9 cellular contexts compared by ENCODE assay signal in genomic region chr17:40091691-40092397, GRCh38. TPM values are rescaled to one million over a fixed set of nuclear protein-coding genes. Genes with fewer than 3 reads are reported as not detected.
DNase-seq lines count a peak whose midpoint lies in the region; ATAC-seq, FAIRE-seq and TF ChIP-seq lines count a peak whose summit lies in the region.
"Had no signal": no experiment of that assay in that cellular context is flagged by ENCODE, and none has a peak within 500 bp of the region (broad histone marks: within the 10 kb centered on the region; RNA-seq: fewer than 3 reads in every experiment).

No MANE protein-coding gene starts in this region.

- 0 out of 4 replicates have a peak, but pooled peaks of 1 of the 2 experiments have one; percentile 19 for TF ChIP-seq POLR2A in HepG2 (IDR thresholded peaks at IDR 0.05; ENCODE audit: insufficient read depth in 1 of 2, low read depth in 2 of 2, low read length in 2 of 2)

- no peak overlapping the region for H3K4me3 ChIP-seq in ascending aorta
- H3K4me3 ChIP-seq in HepG2 (replicated peaks in 1 of 3; ENCODE audit: insufficient read depth in 1 of 3, low read depth in 2 of 3, low read length in 3 of 3), result no peak overlapping the region
- H3K4me3 ChIP-seq in thoracic aorta, result no peak overlapping the region

- H3K27me3 ChIP-seq in ascending aorta (no peaks in the 10 kb centered on the region), HepG2 (ENCODE audit: control insufficient read depth in 1 of 2, insufficient read depth in 2 of 2, low read length in 2 of 2) (no peaks in the 10 kb centered on the region), thoracic aorta (replicated peaks; ENCODE audit: insufficient read depth) (no peaks in the 10 kb centered on the region)

- no peak for TF ChIP-seq RAD21 in HepG2 (CRISPR knock-in tag; IDR thresholded peaks at IDR 0.05)

- in situ Hi-C loops in HepG2 (cut with HindIII; ENCODE audit: extremely low pct_ligation_motif_present, low pct_unique_long_range_greater_than_20kb), result no loop called here

- no TSS peak for BruUV-seq in HepG2 (replicated peaks; lab: Mats Ljungman, UMichigan)

- H3K27ac ChIP-seq in ascending aorta (peak overlapping the region; percentile 91 to 99), HepG2 (ENCODE audit: extremely low read length, insufficient read depth, low read length) (no peak overlapping the region), thoracic aorta (peak overlapping the region; percentile 95 to 100)
- H3K27ac ChIP-seq: VCaP had no signal

- POLR2A ChIA-PET in HepG2 (lab: Yijun Ruan, JAX), result interaction anchor here (0.6 to 1.4 kb wide), 4 partner anchors 9 to 131 kb away, joined by 3 to 4 read pairs (median 4); no protein-coding TSS in a partner anchor

- no peaks in the 10 kb centered on the region for H3K79me2 ChIP-seq in HepG2 (ENCODE audit: insufficient read depth, low read length)

- no peaks in the 10 kb centered on the region for H4K20me1 ChIP-seq in HepG2 (ENCODE audit: insufficient read depth, low read length)

- intact Hi-C loops in ascending aorta (cut with DNase I), result loop anchor here (2.0 kb wide), 2 partner anchors 19 to 23 kb away; no protein-coding TSS in a partner anchor
- intact Hi-C loops in HepG2 (cut with micrococcal nuclease; ENCODE audit: unreplicated experiment), result no loop called here

- peak; percentile 15 to 30 for DNase-seq in NCI-H2081 (lab: John Stamatoyannopoulos, UW)
- DNase-seq in NCI-H2081 treated with DMSO at 0.1 percent for 48 hours (lab: John Stamatoyannopoulos, UW), result no peak
- DNase-seq in ascending aorta (ENCODE audit: low spot score in 2 of 2), result no peak
- no peak for DNase-seq in HepG2 (ENCODE audit: low spot score)
- no peak for DNase-seq in thoracic aorta (ENCODE audit: low spot score)
- no peak for DNase-seq in H4 (ENCODE audit: low spot score)
- DNase-seq in stimulated activated naive CD8-positive, alpha-beta T cell treated with anti-CD3 and anti-CD28 coated beads, Interleukin-15, Interleukin-2, amounts not matched to agents 100 U/mL and 50 U/mL, for 24 hours, result no peak
- DNase-seq in urothelium cell line (ENCODE audit: low spot score), result no peak

- CTCF ChIA-PET in HepG2 (lab: Yijun Ruan, JAX; ENCODE audit: low intra/inter-chr PET ratio, low total read pairs), result no interaction called here

- H3K9me3 ChIP-seq in ascending aorta (no peaks in the 10 kb centered on the region), HepG2 (ENCODE audit: low read length) (no peaks in the 10 kb centered on the region), thoracic aorta (no peaks in the 10 kb centered on the region)

- ATAC-seq in HepG2 (peak; percentile 11), thoracic aorta (ENCODE audit: insufficient number of reproducible peaks, low FRiP score, low read depth) (no peak)
- ATAC-seq in stimulated activated naive CD8-positive, alpha-beta T cell treated with anti-CD3 and anti-CD28 coated beads, Interleukin-15, Interleukin-2, amounts not matched to agents 100 U/mL and 50 U/mL, for 24 hours, result no peak

- H3K9ac ChIP-seq in HepG2 (ENCODE audit: insufficient read depth, low read depth, low read length), result no peak overlapping the region

- no peak overlapping the region for H3K4me2 ChIP-seq in HepG2 (ENCODE audit: low read depth, low read length)

- TF ChIP-seq CTCF in ascending aorta (IDR thresholded peaks at IDR 0.05) (no peak), HepG2 (CRISPR knock-in tag; IDR thresholded peaks at IDR 0.05) (no peak), thoracic aorta (IDR thresholded peaks at IDR 0.05) (no peak)

- TF ChIP-seq EP300 in HepG2 (IDR thresholded peaks at IDR 0.05; ENCODE audit: low read depth in 2 of 2, low read length in 2 of 2), result no peak
- TF ChIP-seq EP300 in HepG2 (CRISPR knock-in tag; IDR thresholded peaks at IDR 0.05; ENCODE audit: borderline replicate concordance), result no peak

- peaks cover 73 to 81% of the 10 kb centered on the region in 2 donors for H3K36me3 ChIP-seq in ascending aorta
- H3K36me3 ChIP-seq in HepG2 (replicated peaks in 1 of 2; ENCODE audit: control insufficient read depth in 1 of 2, insufficient read depth in 2 of 2, low read length in 2 of 2), result peaks cover 30 to 60% of the 10 kb centered on the region in 2 experiments
- peaks cover 52% of the 10 kb centered on the region for H3K36me3 ChIP-seq in thoracic aorta

- H3K4me1 ChIP-seq in ascending aorta, result peaks cover 25 to 63% of the 10 kb centered on the region in 2 donors
- 0 out of 2 replicates have a peak, but pooled peaks cover 12% of the 10 kb centered on the region for H3K4me1 ChIP-seq in HepG2 (ENCODE audit: insufficient read depth, low read length)
- H3K4me1 ChIP-seq in thoracic aorta (ENCODE audit: control insufficient read depth in 1 of 2, low read depth in 2 of 2), result peaks cover 36 to 75% of the 10 kb centered on the region in 2 donors

- FAIRE-seq in HepG2 (lab: Jason Lieb, UNC) (no peak), urothelium cell line (lab: Jason Lieb, UNC) (no peak)

- WGBS in HepG2 (ENCODE audit: low lambda C conversion rate), result 93% methylated on average over 18 of the region's 18 CpGs

- no peak overlapping the region for H2AFZ ChIP-seq in HepG2 (ENCODE audit: low read length)

RNA-seq across cellular contexts. Expression of gene NR1D1, which starts 8.5 kb away (rescaled TPM):
- total RNA-seq in ascending aorta (0.43 TPM), HepG2 (2016; rRNA removed; fragmentation: Illumina TruSeq; extraction: Trizol) (1.4 and 2.1 TPM in 2 replicates), thoracic aorta (10 to 100 TPM; 10.3 to 29.1 TPM)
- total RNA-seq in HepG2 (2016; cell fraction: cytosol; rRNA removed; fragmentation: Illumina TruSeq; extraction: Trizol; ENCODE audit: low read depth), result 0.88 and 1.1 TPM in 2 replicates
- 1.2 and 1.8 TPM in 2 replicates for total RNA-seq in HepG2 (2016; cell fraction: insoluble cytoplasmic fraction; rRNA removed; fragmentation: Illumina TruSeq; extraction: Trizol)
- total RNA-seq in HepG2 (2016; cell fraction: membrane; rRNA removed; fragmentation: Illumina TruSeq; extraction: Trizol), result 2.2 and 2.4 TPM in 2 replicates
- 3.4 and 4.3 TPM in 2 replicates for total RNA-seq in HepG2 (2016; cell fraction: nucleus; rRNA removed; fragmentation: Illumina TruSeq; extraction: Trizol)
- polyA plus RNA-seq in HepG2 (2011; rRNA removed), result 2.7 and 3.6 TPM in 2 replicates
- 1.5 and 1.6 TPM in 2 replicates for polyA plus RNA-seq in HepG2 (2011; cell fraction: cytosol; rRNA removed)
- polyA plus RNA-seq in HepG2 (2011; cell fraction: nucleus; rRNA removed), result 20.3 and 22.7 TPM in 2 replicates
- 11.1 and 19.6 TPM in 2 replicates for polyA plus RNA-seq in HepG2 (2012)
- polyA plus RNA-seq in HepG2 (2016; cell fraction: cytosol; fragmentation: Illumina TruSeq; extraction: Trizol; ENCODE audit: low read depth), result 0.95 and 1.1 TPM in 2 replicates
- polyA plus RNA-seq in HepG2 (2016; cell fraction: insoluble cytoplasmic fraction; fragmentation: Illumina TruSeq; extraction: Trizol; ENCODE audit: low read depth), result 3.8 and 5.8 TPM in 2 replicates
- 2.5 and 3.4 TPM in 2 replicates for polyA plus RNA-seq in HepG2 (2016; cell fraction: membrane; fragmentation: Illumina TruSeq; extraction: Trizol; ENCODE audit: low read depth)
- 9.5 and 10.0 TPM in 2 replicates for polyA plus RNA-seq in HepG2 (2016; cell fraction: nucleus; fragmentation: Illumina TruSeq; extraction: Trizol; ENCODE audit: insufficient read depth, low read depth)
- 3.3 and 6.7 TPM in 2 replicates for polyA minus RNA-seq in HepG2 (2011; rRNA and poly(A)+ RNA removed; ENCODE audit: low replicate concordance)
- 4.5 and 6.5 TPM in 2 replicates for polyA minus RNA-seq in HepG2 (2011; cell fraction: cytosol; rRNA and poly(A)+ RNA removed)
- 7.6 and 8.1 TPM in 2 replicates for polyA minus RNA-seq in HepG2 (2011; cell fraction: nucleus; rRNA and poly(A)+ RNA removed)
- total RNA-seq in H4 (2014; rRNA removed; shearing (Covaris generic)), result 0.39 and 2.2 TPM in 2 replicates

RNA-seq across cellular contexts. Expression of gene THRA, which starts 29.1 kb away (rescaled TPM):
- total RNA-seq in ascending aorta (35.4 TPM), HepG2 (2016; rRNA removed; fragmentation: Illumina TruSeq; extraction: Trizol) (9.9 and 10.4 TPM in 2 replicates), thoracic aorta (10 to 100 TPM; 64.8 to 75.0 TPM)
- total RNA-seq in HepG2 (2016; cell fraction: cytosol; rRNA removed; fragmentation: Illumina TruSeq; extraction: Trizol; ENCODE audit: low read depth), result 4.9 and 5.0 TPM in 2 replicates
- 8.1 and 10.9 TPM in 2 replicates for total RNA-seq in HepG2 (2016; cell fraction: insoluble cytoplasmic fraction; rRNA removed; fragmentation: Illumina TruSeq; extraction: Trizol)
- total RNA-seq in HepG2 (2016; cell fraction: membrane; rRNA removed; fragmentation: Illumina TruSeq; extraction: Trizol), result 12.8 TPM in 2 replicates
- 5.9 and 6.8 TPM in 2 replicates for total RNA-seq in HepG2 (2016; cell fraction: nucleus; rRNA removed; fragmentation: Illumina TruSeq; extraction: Trizol)
- polyA plus RNA-seq in HepG2 (2011; rRNA removed), result 8.0 and 8.6 TPM in 2 replicates
- polyA plus RNA-seq in HepG2 (2011; cell fraction: cytosol; rRNA removed), result 7.7 and 8.0 TPM in 2 replicates
- polyA plus RNA-seq in HepG2 (2011; cell fraction: nucleus; rRNA removed), result 12.1 and 13.6 TPM in 2 replicates
- 11.6 and 15.5 TPM in 2 replicates for polyA plus RNA-seq in HepG2 (2012)
- polyA plus RNA-seq in HepG2 (2016; cell fraction: cytosol; fragmentation: Illumina TruSeq; extraction: Trizol; ENCODE audit: low read depth), result 4.3 TPM in 2 replicates
- polyA plus RNA-seq in HepG2 (2016; cell fraction: insoluble cytoplasmic fraction; fragmentation: Illumina TruSeq; extraction: Trizol; ENCODE audit: low read depth), result 8.0 and 12.4 TPM in 2 replicates
- 9.9 and 10.7 TPM in 2 replicates for polyA plus RNA-seq in HepG2 (2016; cell fraction: membrane; fragmentation: Illumina TruSeq; extraction: Trizol; ENCODE audit: low read depth)
- polyA plus RNA-seq in HepG2 (2016; cell fraction: nucleus; fragmentation: Illumina TruSeq; extraction: Trizol; ENCODE audit: insufficient read depth, low read depth), result 11.5 and 12.3 TPM in 2 replicates
- 14.3 and 17.9 TPM in 2 replicates for polyA minus RNA-seq in HepG2 (2011; rRNA and poly(A)+ RNA removed; ENCODE audit: low replicate concordance)
- 5.3 and 7.4 TPM in 2 replicates for polyA minus RNA-seq in HepG2 (2011; cell fraction: cytosol; rRNA and poly(A)+ RNA removed)
- 7.2 and 7.5 TPM in 2 replicates for polyA minus RNA-seq in HepG2 (2011; cell fraction: nucleus; rRNA and poly(A)+ RNA removed)
- 13.6 and 16.6 TPM in 2 replicates for total RNA-seq in H4 (2014; rRNA removed; shearing (Covaris generic))

RNA-seq across cellular contexts. Expression of gene MSL1, which starts 29.9 kb away (rescaled TPM):
- total RNA-seq in ascending aorta (82.5 TPM), HepG2 (2016; rRNA removed; fragmentation: Illumina TruSeq; extraction: Trizol) (76.1 and 88.5 TPM in 2 replicates), thoracic aorta (100 to 1,000 TPM in 1 of 2 donors, 10 to 100 TPM in 1; 69.3 to 107 TPM)
- 23.3 and 23.6 TPM in 2 replicates for total RNA-seq in HepG2 (2016; cell fraction: cytosol; rRNA removed; fragmentation: Illumina TruSeq; extraction: Trizol; ENCODE audit: low read depth)
- 62.6 and 89.2 TPM in 2 replicates for total RNA-seq in HepG2 (2016; cell fraction: insoluble cytoplasmic fraction; rRNA removed; fragmentation: Illumina TruSeq; extraction: Trizol)
- 50.5 and 57.1 TPM in 2 replicates for total RNA-seq in HepG2 (2016; cell fraction: membrane; rRNA removed; fragmentation: Illumina TruSeq; extraction: Trizol)
- 82.0 and 93.0 TPM in 2 replicates for total RNA-seq in HepG2 (2016; cell fraction: nucleus; rRNA removed; fragmentation: Illumina TruSeq; extraction: Trizol)
- 54.6 and 63.8 TPM in 2 replicates for polyA plus RNA-seq in HepG2 (2011; rRNA removed)
- polyA plus RNA-seq in HepG2 (2011; cell fraction: cytosol; rRNA removed), result 19.7 and 28.8 TPM in 2 replicates
- 90.9 and 114 TPM in 2 replicates for polyA plus RNA-seq in HepG2 (2011; cell fraction: nucleus; rRNA removed)
- 89.3 and 98.8 TPM in 2 replicates for polyA plus RNA-seq in HepG2 (2012)
- polyA plus RNA-seq in HepG2 (2016; cell fraction: cytosol; fragmentation: Illumina TruSeq; extraction: Trizol; ENCODE audit: low read depth), result 10.1 and 10.5 TPM in 2 replicates
- 77.5 and 94.3 TPM in 2 replicates for polyA plus RNA-seq in HepG2 (2016; cell fraction: insoluble cytoplasmic fraction; fragmentation: Illumina TruSeq; extraction: Trizol; ENCODE audit: low read depth)
- 34.7 and 36.6 TPM in 2 replicates for polyA plus RNA-seq in HepG2 (2016; cell fraction: membrane; fragmentation: Illumina TruSeq; extraction: Trizol; ENCODE audit: low read depth)
- 173 TPM in 2 replicates for polyA plus RNA-seq in HepG2 (2016; cell fraction: nucleus; fragmentation: Illumina TruSeq; extraction: Trizol; ENCODE audit: insufficient read depth, low read depth)
- polyA minus RNA-seq in HepG2 (2011; rRNA and poly(A)+ RNA removed; ENCODE audit: low replicate concordance), result 21.1 and 21.8 TPM in 2 replicates
- 50.3 and 50.4 TPM in 2 replicates for polyA minus RNA-seq in HepG2 (2011; cell fraction: cytosol; rRNA and poly(A)+ RNA removed)
- polyA minus RNA-seq in HepG2 (2011; cell fraction: nucleus; rRNA and poly(A)+ RNA removed), result 107 and 131 TPM in 2 replicates
- 38.4 and 39.1 TPM in 2 replicates for total RNA-seq in H4 (2014; rRNA removed; shearing (Covaris generic))

RNA-seq across cellular contexts. Expression of gene MED24, which starts 37.6 kb away (rescaled TPM):
- total RNA-seq in ascending aorta (176 TPM), HepG2 (2016; rRNA removed; fragmentation: Illumina TruSeq; extraction: Trizol) (51.1 and 66.5 TPM in 2 replicates), thoracic aorta (10 to 100 TPM; 72.0 to 82.9 TPM)
- total RNA-seq in HepG2 (2016; cell fraction: cytosol; rRNA removed; fragmentation: Illumina TruSeq; extraction: Trizol; ENCODE audit: low read depth), result 14.5 and 17.6 TPM in 2 replicates
- total RNA-seq in HepG2 (2016; cell fraction: insoluble cytoplasmic fraction; rRNA removed; fragmentation: Illumina TruSeq; extraction: Trizol), result 50.7 and 65.1 TPM in 2 replicates
- total RNA-seq in HepG2 (2016; cell fraction: membrane; rRNA removed; fragmentation: Illumina TruSeq; extraction: Trizol), result 26.0 and 27.2 TPM in 2 replicates
- 65.1 and 70.6 TPM in 2 replicates for total RNA-seq in HepG2 (2016; cell fraction: nucleus; rRNA removed; fragmentation: Illumina TruSeq; extraction: Trizol)
- 67.7 and 78.0 TPM in 2 replicates for polyA plus RNA-seq in HepG2 (2011; rRNA removed)
- 28.7 and 32.2 TPM in 2 replicates for polyA plus RNA-seq in HepG2 (2011; cell fraction: cytosol; rRNA removed)
- polyA plus RNA-seq in HepG2 (2011; cell fraction: nucleus; rRNA removed), result 613 and 896 TPM in 2 replicates
- polyA plus RNA-seq in HepG2 (2012), result 70.6 and 74.6 TPM in 2 replicates
- 9.7 and 12.0 TPM in 2 replicates for polyA plus RNA-seq in HepG2 (2016; cell fraction: cytosol; fragmentation: Illumina TruSeq; extraction: Trizol; ENCODE audit: low read depth)
- polyA plus RNA-seq in HepG2 (2016; cell fraction: insoluble cytoplasmic fraction; fragmentation: Illumina TruSeq; extraction: Trizol; ENCODE audit: low read depth), result 46.8 and 59.5 TPM in 2 replicates
- 20.4 and 23.8 TPM in 2 replicates for polyA plus RNA-seq in HepG2 (2016; cell fraction: membrane; fragmentation: Illumina TruSeq; extraction: Trizol; ENCODE audit: low read depth)
- polyA plus RNA-seq in HepG2 (2016; cell fraction: nucleus; fragmentation: Illumina TruSeq; extraction: Trizol; ENCODE audit: insufficient read depth, low read depth), result 182 and 188 TPM in 2 replicates
- 133 and 240 TPM in 2 replicates for polyA minus RNA-seq in HepG2 (2011; rRNA and poly(A)+ RNA removed; ENCODE audit: low replicate concordance)
- polyA minus RNA-seq in HepG2 (2011; cell fraction: cytosol; rRNA and poly(A)+ RNA removed), result 49.1 and 58.4 TPM in 2 replicates
- 159 and 161 TPM in 2 replicates for polyA minus RNA-seq in HepG2 (2011; cell fraction: nucleus; rRNA and poly(A)+ RNA removed)
- total RNA-seq in H4 (2014; rRNA removed; shearing (Covaris generic)), result 33.9 and 44.5 TPM in 2 replicates

RNA-seq across cellular contexts. Expression of gene CASC3, which starts 48.5 kb away (rescaled TPM):
- total RNA-seq in ascending aorta (48.9 TPM), HepG2 (2016; rRNA removed; fragmentation: Illumina TruSeq; extraction: Trizol) (29.6 and 30.8 TPM in 2 replicates), thoracic aorta (100 to 1,000 TPM in 1 of 2 donors, 10 to 100 TPM in 1; 81.8 to 108 TPM)
- 27.8 and 32.3 TPM in 2 replicates for total RNA-seq in HepG2 (2016; cell fraction: cytosol; rRNA removed; fragmentation: Illumina TruSeq; extraction: Trizol; ENCODE audit: low read depth)
- 26.4 and 32.2 TPM in 2 replicates for total RNA-seq in HepG2 (2016; cell fraction: insoluble cytoplasmic fraction; rRNA removed; fragmentation: Illumina TruSeq; extraction: Trizol)
- total RNA-seq in HepG2 (2016; cell fraction: membrane; rRNA removed; fragmentation: Illumina TruSeq; extraction: Trizol), result 28.8 and 30.1 TPM in 2 replicates
- 30.8 and 38.1 TPM in 2 replicates for total RNA-seq in HepG2 (2016; cell fraction: nucleus; rRNA removed; fragmentation: Illumina TruSeq; extraction: Trizol)
- polyA plus RNA-seq in HepG2 (2011; rRNA removed), result 60.9 and 62.9 TPM in 2 replicates
- 25.1 and 35.9 TPM in 2 replicates for polyA plus RNA-seq in HepG2 (2011; cell fraction: cytosol; rRNA removed)
- polyA plus RNA-seq in HepG2 (2011; cell fraction: nucleus; rRNA removed), result 142 and 152 TPM in 2 replicates
- polyA plus RNA-seq in HepG2 (2012), result 70.7 and 76.1 TPM in 2 replicates
- 5.4 and 6.1 TPM in 2 replicates for polyA plus RNA-seq in HepG2 (2016; cell fraction: cytosol; fragmentation: Illumina TruSeq; extraction: Trizol; ENCODE audit: low read depth)
- polyA plus RNA-seq in HepG2 (2016; cell fraction: insoluble cytoplasmic fraction; fragmentation: Illumina TruSeq; extraction: Trizol; ENCODE audit: low read depth), result 32.0 and 41.3 TPM in 2 replicates
- polyA plus RNA-seq in HepG2 (2016; cell fraction: membrane; fragmentation: Illumina TruSeq; extraction: Trizol; ENCODE audit: low read depth), result 18.7 and 20.0 TPM in 2 replicates
- polyA plus RNA-seq in HepG2 (2016; cell fraction: nucleus; fragmentation: Illumina TruSeq; extraction: Trizol; ENCODE audit: insufficient read depth, low read depth), result 74.6 and 84.0 TPM in 2 replicates
- 60.8 and 70.8 TPM in 2 replicates for polyA minus RNA-seq in HepG2 (2011; rRNA and poly(A)+ RNA removed; ENCODE audit: low replicate concordance)
- polyA minus RNA-seq in HepG2 (2011; cell fraction: cytosol; rRNA and poly(A)+ RNA removed), result 20.8 and 24.8 TPM in 2 replicates
- polyA minus RNA-seq in HepG2 (2011; cell fraction: nucleus; rRNA and poly(A)+ RNA removed), result 59.5 and 60.8 TPM in 2 replicates
- 19.5 and 19.9 TPM in 2 replicates for total RNA-seq in H4 (2014; rRNA removed; shearing (Covaris generic))

Comparison
In these comparisons a context has a peak if more than half of its experiments do, and no peak if none do; other contexts are left out.
1. DNase-seq: peak in NCI-H2081 (2 of 2); none in NCI-H2081 treated with DMSO at 0.1 percent for 48 hours (single experiment), ascending aorta (0 of 2), HepG2 (single experiment), thoracic aorta (single experiment), H4 (single experiment), stimulated activated naive CD8-positive, alpha-beta T cell treated with anti-CD3 and anti-CD28 coated beads, Interleukin-15, Interleukin-2, amounts not matched to agents 100 U/mL and 50 U/mL, for 24 hours (single experiment) and urothelium cell line (single experiment).